17 cellular contexts compared by ENCODE assay signal in genomic region chrX:150536455-150537116, GRCh38. TPM values are rescaled to one million over a fixed set of nuclear protein-coding genes. Genes with fewer than 3 reads are reported as not detected.
DNase-seq lines count a peak whose midpoint lies in the region; ATAC-seq, FAIRE-seq and TF ChIP-seq lines count a peak whose summit lies in the region.
"Had no signal": no experiment of that assay in that cellular context is flagged by ENCODE, and none has a peak within 500 bp of the region (broad histone marks: within the 10 kb centered on the region; RNA-seq: fewer than 3 reads in every experiment).

No MANE protein-coding gene starts in this region.

- no peak for TF ChIP-seq RAD21 in HepG2 (CRISPR knock-in tag; IDR thresholded peaks at IDR 0.05)

- H4K20me1 ChIP-seq in DND-41 (ENCODE audit: insufficient read depth, low read length) (no peaks in the 10 kb centered on the region), HepG2 (ENCODE audit: insufficient read depth, low read length) (no peaks in the 10 kb centered on the region)
- H4K20me1 ChIP-seq: BLaER1 had no signal

- H3K4me3 Mint-ChIP-seq in activated CD8-positive, alpha-beta T cell treated with anti-CD3 and anti-CD28 coated beads, Interleukin-2, amount 10 ng/mL, durations not matched to agents 7 days and 5 days = no peak overlapping the region

- H3K4me1 ChIP-seq in DND-41 (ENCODE audit: insufficient read depth, low read length) (no peaks in the 10 kb centered on the region), HepG2 (ENCODE audit: insufficient read depth, low read length) (no peaks in the 10 kb centered on the region)
- H3K4me1 ChIP-seq: heart right ventricle had no signal

- H3K9me3 ChIP-seq in DND-41 (ENCODE audit: insufficient read depth, low read length, severe bottlenecking) = no peaks in the 10 kb centered on the region
- H3K9me3 ChIP-seq in WERI-Rb-1 (ENCODE audit: severe bottlenecking) = peaks cover 11% of the 10 kb centered on the region
- no peaks in the 10 kb centered on the region for H3K9me3 ChIP-seq in HepG2 (ENCODE audit: low read length)

- intact Hi-C loops in HepG2 (cut with micrococcal nuclease; ENCODE audit: unreplicated experiment) = no loop called here

- no peaks in the 10 kb centered on the region for H3K9me3 Mint-ChIP-seq in activated CD8-positive, alpha-beta T cell treated with anti-CD3 and anti-CD28 coated beads, Interleukin-2, amount 10 ng/mL, durations not matched to agents 7 days and 5 days (ENCODE audit: insufficient read depth)

- TF ChIP-seq EP300 in HepG2 (IDR thresholded peaks at IDR 0.05; ENCODE audit: low read depth in 2 of 2, low read length in 2 of 2) (no peak), HepG2 (CRISPR knock-in tag; IDR thresholded peaks at IDR 0.05; ENCODE audit: borderline replicate concordance) (no peak)

- TF ChIP-seq POLR2A in HepG2 (IDR thresholded peaks at IDR 0.05; ENCODE audit: insufficient read depth in 1 of 2, low read depth in 2 of 2, low read length in 2 of 2) = no peak

- CTCF ChIA-PET in HepG2 (lab: Yijun Ruan, JAX; ENCODE audit: low intra/inter-chr PET ratio, low total read pairs) = no interaction called here
- CTCF ChIA-PET in activated CD8-positive, alpha-beta T cell treated with anti-CD3 and anti-CD28 coated beads, Interleukin-2, amount 10 ng/mL, durations not matched to agents 7 days and 5 days (lab: Charles Lee) = no interaction called here

- in situ Hi-C loops in HepG2 (cut with HindIII; ENCODE audit: extremely low pct_ligation_motif_present, low pct_unique_long_range_greater_than_20kb) = no loop called here

- POLR2A ChIA-PET in HepG2 (lab: Yijun Ruan, JAX) = no interaction called here
- POLR2A ChIA-PET in activated CD8-positive, alpha-beta T cell treated with anti-CD3 and anti-CD28 coated beads, Interleukin-2, amount 10 ng/mL, durations not matched to agents 7 days and 5 days (lab: Charles Lee) = no interaction called here

- H3K36me3 ChIP-seq in DND-41 (ENCODE audit: insufficient read depth, low read length) (no peaks in the 10 kb centered on the region), WERI-Rb-1 (no peaks in the 10 kb centered on the region), HepG2 (replicated peaks in 1 of 2; ENCODE audit: control insufficient read depth in 1 of 2, insufficient read depth in 2 of 2, low read length in 2 of 2) (no peaks in the 10 kb centered on the region)
- H3K36me3 ChIP-seq: BLaER1, heart right ventricle had no signal

- H3K79me2 ChIP-seq in DND-41 (ENCODE audit: insufficient read depth, low read length) (no peaks in the 10 kb centered on the region), HepG2 (ENCODE audit: insufficient read depth, low read length) (no peaks in the 10 kb centered on the region)

- H3K4me2 ChIP-seq in DND-41 (ENCODE audit: insufficient read depth, low read length) = no peak overlapping the region
- no peak overlapping the region for H3K4me2 ChIP-seq in HepG2 (ENCODE audit: low read depth, low read length)

- no peaks in the 10 kb centered on the region for H3K36me3 Mint-ChIP-seq in activated CD8-positive, alpha-beta T cell treated with anti-CD3 and anti-CD28 coated beads, Interleukin-2, amount 10 ng/mL, durations not matched to agents 7 days and 5 days (ENCODE audit: low read depth)

- no peaks in the 10 kb centered on the region for H3K27me3 Mint-ChIP-seq in activated CD8-positive, alpha-beta T cell treated with anti-CD3 and anti-CD28 coated beads, Interleukin-2, amount 10 ng/mL, durations not matched to agents 7 days and 5 days (ENCODE audit: low read depth)

- whole genome bisulfite sequencing in HepG2 (ENCODE audit: low lambda C conversion rate) = no CpG with 5 or more reads among the region's 8 CpGs

- FAIRE-seq in HepG2 (lab: Jason Lieb, UNC) = peak; percentile 61

- BruUV-seq in HepG2 (replicated peaks; lab: Mats Ljungman, UMichigan) = no TSS peak

- no peaks in the 10 kb centered on the region for H3K27me3 ChIP-seq in DND-41 (ENCODE audit: insufficient read depth, low read length, poor library complexity)
- no peaks in the 10 kb centered on the region for H3K27me3 ChIP-seq in WERI-Rb-1 (ENCODE audit: insufficient read depth, low read depth, severe bottlenecking)
- H3K27me3 ChIP-seq in HepG2 (ENCODE audit: control insufficient read depth in 1 of 2, insufficient read depth in 2 of 2, low read length in 2 of 2) = no peaks in the 10 kb centered on the region; a peak in 1 of 5 replicates
- H3K27me3 ChIP-seq: BLaER1, heart right ventricle had no signal

- no peaks in the 10 kb centered on the region for H3K4me1 Mint-ChIP-seq in activated CD8-positive, alpha-beta T cell treated with anti-CD3 and anti-CD28 coated beads, Interleukin-2, amount 10 ng/mL, durations not matched to agents 7 days and 5 days (ENCODE audit: low read depth)

- H3K27ac Mint-ChIP-seq in activated CD8-positive, alpha-beta T cell treated with anti-CD3 and anti-CD28 coated beads, Interleukin-2, amount 10 ng/mL, durations not matched to agents 7 days and 5 days = no peak overlapping the region

- no peak overlapping the region for H3K9ac ChIP-seq in DND-41 (ENCODE audit: low read depth, low read length)
- no peak overlapping the region for H3K9ac ChIP-seq in HepG2 (ENCODE audit: insufficient read depth, low read depth, low read length)
- H3K9ac ChIP-seq: BLaER1 had no signal

- ATAC-seq in DND-41 (ENCODE audit: insufficient read depth, low read depth) = no peak
- ATAC-seq in HepG2 = peak; percentile 78
- no peak for ATAC-seq in activated CD8-positive, alpha-beta T cell treated with anti-CD3 and anti-CD28 coated beads, Interleukin-2, amount 10 ng/mL, durations not matched to agents 7 days and 5 days
- ATAC-seq in GM21619 (IDR thresholded peaks at IDR 0.05; ENCODE audit: unreplicated experiment) = no peak
- ATAC-seq: heart right ventricle; sciatic nerve; stimulated activated naive CD8-positive, alpha-beta T cell treated with anti-CD3 and anti-CD28 coated beads, Interleukin-15, Interleukin-2, amounts not matched to agents 100 U/mL and 50 U/mL, for 24 hours had no signal

- peak; percentile 16 for TF ChIP-seq CTCF in DND-41 (IDR thresholded peaks at IDR 0.05; ENCODE audit: borderline replicate concordance, extremely low read depth, low read length, poor library complexity, severe bottlenecking)
- TF ChIP-seq CTCF in HFF-Myc (IDR thresholded peaks at IDR 0.05; ENCODE audit: low read depth, low read length, missing control alignments) = peak; percentile 16
- TF ChIP-seq CTCF in WERI-Rb-1 (IDR thresholded peaks at IDR 0.05; ENCODE audit: low read depth, low read length) = peak; percentile 73
- TF ChIP-seq CTCF in HepG2 (CRISPR knock-in tag; IDR thresholded peaks at IDR 0.05) = peak; percentile 32; the same call in 1 of the 2 replicates

- H3K4me3 ChIP-seq in DND-41 (ENCODE audit: low read depth in 1 of 2, low read length in 2 of 2) = no peak overlapping the region
- no peak overlapping the region for H3K4me3 ChIP-seq in HFF-Myc (replicated peaks; ENCODE audit: low read depth, low read length)
- H3K4me3 ChIP-seq in WERI-Rb-1 (ENCODE audit: low read depth, low read length) = no peak overlapping the region
- H3K4me3 ChIP-seq in HepG2 (replicated peaks in 1 of 3; ENCODE audit: insufficient read depth in 1 of 3, low read depth in 2 of 3, low read length in 3 of 3) = no peak overlapping the region
- H3K4me3 ChIP-seq: BLaER1, heart right ventricle had no signal

- H2AFZ ChIP-seq in DND-41 (ENCODE audit: low read depth, low read length) (no peak overlapping the region), HepG2 (ENCODE audit: low read length) (no peak overlapping the region)

- no peak overlapping the region for H3K27ac ChIP-seq in DND-41 (ENCODE audit: low read length)
- no peak overlapping the region for H3K27ac ChIP-seq in WERI-Rb-1
- no peak overlapping the region for H3K27ac ChIP-seq in HepG2 (ENCODE audit: extremely low read length, insufficient read depth, low read length)
- H3K27ac ChIP-seq: BLaER1, heart right ventricle had no signal

- no peak for DNase-seq in DND-41
- DNase-seq in HFF-Myc (ENCODE audit: extremely low read depth, low read depth) = no peak
- no peak for DNase-seq in WERI-Rb-1
- no peak for DNase-seq in HepG2 (ENCODE audit: low spot score)
- DNase-seq in activated effector memory CD4-positive, alpha-beta T cell treated with anti-CD3 and anti-CD28 coated beads, Interleukin-2, amount 50 U/mL, for 16 hours = no peak
- no peak for DNase-seq in activated CD8-positive, alpha-beta T cell treated with anti-CD3 and anti-CD28 coated beads, Interleukin-2, amount 10 ng/mL, durations not matched to agents 7 days and 5 days
- DNase-seq in activated CD4-positive, alpha-beta T cell treated with anti-CD3 and anti-CD28 coated beads for 1 hour = no peak
- DNase-seq: caudate nucleus; HCEC 1CT; heart right ventricle; NCI-H1436; NCI-H526 treated with DMSO at 0.1 percent for 48 hours; stimulated activated naive CD8-positive, alpha-beta T cell treated with anti-CD3 and anti-CD28 coated beads, Interleukin-15, Interleukin-2, amounts not matched to agents 100 U/mL and 50 U/mL, for 24 hours; T-helper 9 cell had no signal

TF ChIP-seq in HepG2, 621 proteins besides CTCF, POLR2A, EP300 and RAD21 (continues in another document):
- TF ChIP-seq STAG1 (CRISPR knock-in tag; IDR thresholded peaks at IDR 0.05) = peak; percentile 21; the same call in 1 of the 2 replicates

RNA-seq across cellular contexts. Expression of gene MTM1, which starts 31.8 kb away (rescaled TPM):
- total RNA-seq in HepG2 (2016; rRNA removed; fragmentation: Illumina TruSeq; extraction: Trizol) = 15.2 and 27.2 TPM in 2 replicates
- 15.6 and 17.4 TPM in 2 replicates for total RNA-seq in HepG2 (2016; cell fraction: cytosol; rRNA removed; fragmentation: Illumina TruSeq; extraction: Trizol; ENCODE audit: low read depth)
- 16.4 and 29.7 TPM in 2 replicates for total RNA-seq in HepG2 (2016; cell fraction: insoluble cytoplasmic fraction; rRNA removed; fragmentation: Illumina TruSeq; extraction: Trizol)
- total RNA-seq in HepG2 (2016; cell fraction: membrane; rRNA removed; fragmentation: Illumina TruSeq; extraction: Trizol) = 9.7 and 11.4 TPM in 2 replicates
- 15.2 and 19.0 TPM in 2 replicates for total RNA-seq in HepG2 (2016; cell fraction: nucleus; rRNA removed; fragmentation: Illumina TruSeq; extraction: Trizol)
- polyA plus RNA-seq in HepG2 (2011; rRNA removed) = 8.7 and 12.0 TPM in 2 replicates
- 4.5 and 5.6 TPM in 2 replicates for polyA plus RNA-seq in HepG2 (2011; cell fraction: cytosol; rRNA removed)
- 3.9 and 5.2 TPM in 2 replicates for polyA plus RNA-seq in HepG2 (2011; cell fraction: nucleus; rRNA removed)
- 10.3 and 16.8 TPM in 2 replicates for polyA plus RNA-seq in HepG2 (2012)
- polyA plus RNA-seq in HepG2 (2016; cell fraction: cytosol; fragmentation: Illumina TruSeq; extraction: Trizol; ENCODE audit: low read depth) = 0.55 and 0.63 TPM in 2 replicates
- polyA plus RNA-seq in HepG2 (2016; cell fraction: insoluble cytoplasmic fraction; fragmentation: Illumina TruSeq; extraction: Trizol; ENCODE audit: low read depth) = 21.9 and 26.9 TPM in 2 replicates
- polyA plus RNA-seq in HepG2 (2016; cell fraction: membrane; fragmentation: Illumina TruSeq; extraction: Trizol; ENCODE audit: low read depth) = 1.6 and 2.2 TPM in 2 replicates
- 13.2 and 14.3 TPM in 2 replicates for polyA plus RNA-seq in HepG2 (2016; cell fraction: nucleus; fragmentation: Illumina TruSeq; extraction: Trizol; ENCODE audit: insufficient read depth, low read depth)
- polyA minus RNA-seq in HepG2 (2011; rRNA and poly(A)+ RNA removed; ENCODE audit: low replicate concordance) = 2.7 and 7.2 TPM in 2 replicates
- polyA minus RNA-seq in HepG2 (2011; cell fraction: cytosol; rRNA and poly(A)+ RNA removed) = 6.0 and 7.1 TPM in 2 replicates
- polyA minus RNA-seq in HepG2 (2011; cell fraction: nucleus; rRNA and poly(A)+ RNA removed) = 40.0 and 50.3 TPM in 2 replicates
- 10 to 100 TPM; 28.7 to 34.8 TPM for total RNA-seq in activated CD8-positive, alpha-beta T cell treated with anti-CD3 and anti-CD28 coated beads, Interleukin-2, amount 10 ng/mL, durations not matched to agents 7 days and 5 days

Comparison
In these comparisons a context has a peak if more than half of its experiments do, and no peak if none do; other contexts are left out.
1. CTCF ChIP-seq: peak in every context shown above with its lines; median percentile 73 in WERI-Rb-1; 32 in HepG2; 16 in DND-41; 16 in HFF-Myc.